ENCODE assay signal across 10 cellular contexts in the genomic region with DNA sequence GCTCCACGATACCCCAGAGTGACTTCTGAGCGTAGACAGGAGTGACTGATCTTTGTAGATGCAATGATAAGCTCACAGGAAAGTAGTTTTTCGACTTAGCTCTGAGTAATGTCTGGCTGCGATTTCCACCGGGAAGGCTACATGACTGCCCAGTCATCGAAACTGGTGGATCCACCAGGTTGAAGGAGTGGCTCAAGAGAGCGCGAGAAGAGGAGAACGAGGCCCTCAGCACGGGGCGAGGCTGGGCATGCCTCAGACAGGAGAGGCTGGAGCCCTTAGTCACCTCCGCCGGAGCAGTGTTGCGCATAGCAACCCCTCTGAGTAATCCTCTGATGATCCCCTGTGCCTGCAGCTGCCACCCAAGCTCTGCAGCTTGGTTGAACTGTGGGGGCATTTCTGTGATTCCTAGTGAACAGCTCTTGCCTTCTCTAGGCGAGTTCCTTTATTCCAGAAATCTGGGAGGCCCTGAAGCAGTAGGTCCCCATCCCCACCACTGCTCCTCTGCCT. TPM values are rescaled to one million over a fixed set of nuclear protein-coding genes. Genes with fewer than 3 reads are reported as not detected.
A peak's percentile ranks its signal among the peaks of the same experiment; 100 is the strongest.
DNase-seq lines count a peak whose midpoint lies in the region; ATAC-seq and TF ChIP-seq lines count a peak whose summit lies in the region.
"Had no signal": no experiment of that assay in that cellular context is flagged by ENCODE, and none has a peak within 500 bp of the region (broad histone marks: within the 10 kb centered on the region; RNA-seq: fewer than 3 reads in every experiment).

No MANE protein-coding gene starts in this region.

- ATAC-seq in activated naive CD4-positive, alpha-beta T cell treated with anti-CD3 and anti-CD28 coated beads, Interleukin-2, amount 50 U/mL, for 72 hours = peak in 1 of 2 donors; percentile 44
- ATAC-seq in PC-3 (peak; percentile 98), upper lobe of left lung (ENCODE audit: low FRiP score in 2 of 2) (peak; percentile 81 to 94), HG03280 (IDR thresholded peaks at IDR 0.05; ENCODE audit: unreplicated experiment) (no peak), GM18909 (IDR thresholded peaks at IDR 0.05; ENCODE audit: poor library complexity, unreplicated experiment) (no peak)

- H3K27me3 ChIP-seq in PC-3 (ENCODE audit: low read length) (no peaks in the 10 kb centered on the region), upper lobe of left lung (no peaks in the 10 kb centered on the region)
- H3K27me3 ChIP-seq: heart left ventricle had no signal

- peak overlapping the region; percentile 76 for H2AFZ ChIP-seq in PC-3 (ENCODE audit: low read length)

- no peaks in the 10 kb centered on the region for H4K20me1 ChIP-seq in PC-3 (ENCODE audit: low read length)

- H3K4me2 ChIP-seq in PC-3 (ENCODE audit: low read length) = peak overlapping the region; percentile 86

- BruUV-seq in PC-3 (replicated peaks; lab: Mats Ljungman, UMichigan) = no TSS peak

- H3F3A ChIP-seq in PC-3 (ENCODE audit: low read length, unreplicated experiment) = peaks cover 7% of the 10 kb centered on the region

- intact Hi-C loops in PC-3 (cut with micrococcal nuclease) = loop anchor here (1.0 to 5.0 kb wide), 4 partner anchors 18 to 297 kb away; a partner anchor contains a TSS

- peaks cover 48% of the 10 kb centered on the region for H3K79me2 ChIP-seq in PC-3 (ENCODE audit: low read length)

- H3K27ac ChIP-seq in PC-3 (ENCODE audit: low read length) (peak overlapping the region; percentile 98), upper lobe of left lung (peak overlapping the region; percentile 69 to 77 (median 76))

- H3K36me3 ChIP-seq in PC-3 (ENCODE audit: low read depth, low read length) (peaks cover 9% of the 10 kb centered on the region; the same call in 1 of the 2 replicates), upper lobe of left lung (peaks cover 0 to 9% (median 3%) of the 10 kb centered on the region in 4 donors)

- H3K36me3 Mint-ChIP-seq in activated naive CD4-positive, alpha-beta T cell treated with anti-CD3 and anti-CD28 coated beads, Interleukin-2, amount 50 U/mL, for 72 hours = peaks cover 10 to 12% of the 10 kb centered on the region in 2 donors

- 60 to 63% methylated on average over 14 to 15 of the region's 15 CpGs for WGBS in upper lobe of left lung, 2 donors

- H3K9me2 ChIP-seq in PC-3 (replicated peaks; ENCODE audit: low read length) = no peaks in the 10 kb centered on the region

- no peak for DNase-seq in activated naive CD4-positive, alpha-beta T cell treated with anti-CD3 and anti-CD28 coated beads, Interleukin-2, amount 50 U/mL, for 72 hours (ENCODE audit: low spot score in 2 of 2)
- DNase-seq in activated naive CD4-positive, alpha-beta T cell treated with Interleukin-2 at 50 U/mL for 16 hours = no peak
- DNase-seq in PC-3 = peak; percentile 99
- peak; percentile 90 for DNase-seq in fibroblast of gingiva (ENCODE audit: low read depth)
- DNase-seq in upper lobe of left lung = peak; percentile 77 to 91
- DNase-seq in DMS153 (lab: John Stamatoyannopoulos, UW) = no peak
- DNase-seq: heart left ventricle, NCI-H2227 treated with DMSO at 0.1 percent for 48 hours had no signal

- TF ChIP-seq POLR2A in upper lobe of left lung (IDR thresholded peaks at IDR 0.05) = peak in 1 of 4 donors; percentile 44

- no peak for TF ChIP-seq EP300 in upper lobe of left lung (IDR thresholded peaks at IDR 0.05)

- TF ChIP-seq CTCF in PC-3 (conservative IDR thresholded peaks at IDR 0.05; ENCODE audit: low read depth, low read length) = no peak
- TF ChIP-seq CTCF in upper lobe of left lung (IDR thresholded peaks at IDR 0.05) = no peak

- H3K27ac Mint-ChIP-seq in activated naive CD4-positive, alpha-beta T cell treated with anti-CD3 and anti-CD28 coated beads, Interleukin-2, amount 50 U/mL, for 72 hours = peak overlapping the region; percentile 5 to 46

- no peaks in the 10 kb centered on the region for H3K9me3 ChIP-seq in PC-3 (ENCODE audit: low read length)
- no peaks in the 10 kb centered on the region for H3K9me3 ChIP-seq in upper lobe of left lung
- H3K9me3 ChIP-seq: heart left ventricle had no signal

- H3K4me3 ChIP-seq in PC-3 (ENCODE audit: low read length) (peak overlapping the region; percentile 60), upper lobe of left lung (peak overlapping the region in 1 of 4 donors; percentile 25)
- H3K4me3 ChIP-seq: heart left ventricle had no signal

- POLR2A ChIA-PET in PC-3 (lab: Charles Lee; ENCODE audit: unreplicated experiment) = no interaction called here

- H3K4me1 ChIP-seq in PC-3 (ENCODE audit: insufficient read depth, low read length) (peaks cover 37% of the 10 kb centered on the region), upper lobe of left lung (peaks cover 35 to 56% (median 43%) of the 10 kb centered on the region in 4 donors)

- peak overlapping the region; percentile 82 for H3K9ac ChIP-seq in PC-3 (ENCODE audit: low read length)

- no peaks in the 10 kb centered on the region for H3K9me3 Mint-ChIP-seq in activated naive CD4-positive, alpha-beta T cell treated with anti-CD3 and anti-CD28 coated beads, Interleukin-2, amount 50 U/mL, for 72 hours

- CTCF ChIA-PET in PC-3 (lab: Charles Lee) = interaction anchor here (0.9 kb wide), 1 partner anchor 23 kb away, joined by 3 read pairs; no protein-coding TSS in a partner anchor

RNA-seq across cellular contexts. Expression of a gene that starts 25.6 kb away (rescaled TPM):
- 10 to 100 TPM; 10.7 to 23.1 TPM for total RNA-seq in activated naive CD4-positive, alpha-beta T cell treated with anti-CD3 and anti-CD28 coated beads, Interleukin-2, amount 50 U/mL, for 72 hours
- 16.2 and 16.9 TPM in 2 replicates for total RNA-seq in PC-3 (2014; rRNA removed)
- total RNA-seq in upper lobe of left lung = 10 to 100 TPM in 5 of 6 donors, 1 to 10 TPM in 1; 7.3 to 38.4 (median 22.1) TPM

Comparison
In these comparisons a context has a peak if more than half of its experiments do, and no peak if none do; other contexts are left out.
1. ATAC-seq: peak in PC-3 (single experiment) and upper lobe of left lung (2 of 2); none in HG03280 (single experiment) and GM18909 (single experiment).
2. DNase-seq: peak in PC-3 (single experiment), fibroblast of gingiva (single experiment) and upper lobe of left lung (2 of 2); none in activated naive CD4-positive, alpha-beta T cell treated with anti-CD3 and anti-CD28 coated beads, Interleukin-2, amount 50 U/mL, for 72 hours (0 of 2), activated naive CD4-positive, alpha-beta T cell treated with Interleukin-2 at 50 U/mL for 16 hours (single experiment) and DMS153 (single experiment).